Comparison of ENCODE assay signal across 18 cellular contexts in genomic region chr15:70851889-70852288, GRCh38. TPM values are rescaled to one million over a fixed set of nuclear protein-coding genes. Genes with fewer than 3 reads are reported as not detected.
DNase-seq lines count a peak whose midpoint lies in the region; ATAC-seq and TF ChIP-seq lines count a peak whose summit lies in the region.
"Had no signal": no experiment of that assay in that cellular context is flagged by ENCODE, and none has a peak within 500 bp of the region (broad histone marks: within the 10 kb centered on the region; RNA-seq: fewer than 3 reads in every experiment).

No MANE protein-coding gene starts in this region.

- H3K79me2 ChIP-seq in HCT116 (ENCODE audit: insufficient read depth, low read length): no peaks in the 10 kb centered on the region
- no peaks in the 10 kb centered on the region for H3K79me2 ChIP-seq in H9 (ENCODE audit: insufficient read depth, low read length)

- H2BK15ac ChIP-seq in H9 (ENCODE audit: low read depth, low read length): no peak overlapping the region

- no peak overlapping the region for H3K4ac ChIP-seq in H9 (ENCODE audit: low read depth, low read length)

- H3K9me3 ChIP-seq in HCT116 (ENCODE audit: control insufficient read depth in 1 of 2, insufficient read depth in 1 of 2, low read depth in 1 of 2, low read length in 2 of 2) (no peaks in the 10 kb centered on the region), ascending aorta (no peaks in the 10 kb centered on the region), stomach (no peaks in the 10 kb centered on the region), H9 (ENCODE audit: control insufficient read depth, low read depth, low read length) (no peaks in the 10 kb centered on the region)
- H3K9me3 ChIP-seq: testis had no signal

- peaks cover 13 to 16% of the 10 kb centered on the region in 2 experiments for H3K4me1 Mint-ChIP-seq in H9

- TF ChIP-seq EP300 in stomach (IDR thresholded peaks at IDR 0.05): no peak

- no peak overlapping the region for H4K8ac ChIP-seq in H9 (replicated peaks; ENCODE audit: insufficient read length, low read depth, low read length)

- H4K91ac ChIP-seq in H9 (ENCODE audit: insufficient read length, low read depth, low read length): no peak overlapping the region

- WGBS in stomach, 5 donors: 92 to 99% (median 95%) methylated on average over 6 of the region's 6 CpGs
- WGBS in H9 (ENCODE audit: extremely low coverage, insufficient read length, low lambda C conversion rate): no CpG with 5 or more reads among the region's 6 CpGs

- H3K36me3 ChIP-seq in HCT116 (ENCODE audit: control insufficient read depth in 1 of 2, insufficient read depth in 2 of 2, low read length in 2 of 2): 0 out of 4 replicates have a peak, but pooled peaks cover 0 to 2% of the 10 kb centered on the region in 2 experiments
- peaks cover 0 to 6% of the 10 kb centered on the region in 2 donors for H3K36me3 ChIP-seq in ascending aorta
- H3K36me3 ChIP-seq in stomach: peaks cover 0 to 10% (median 0%) of the 10 kb centered on the region in 4 donors

- H3K4me1 ChIP-seq in HCT116 (ENCODE audit: control insufficient read depth in 1 of 2, insufficient read depth in 2 of 2, low read length in 2 of 2) (peaks cover 4 to 22% of the 10 kb centered on the region in 2 experiments; a peak in 2 of 4 replicates), ascending aorta (peaks cover 0 to 23% of the 10 kb centered on the region in 2 donors), stomach (peaks cover 12 to 43% (median 33%) of the 10 kb centered on the region in 4 donors), H9 (ENCODE audit: insufficient read depth, low read length) (no peaks in the 10 kb centered on the region)

- no peak overlapping the region for H2BK5ac ChIP-seq in H9 (ENCODE audit: insufficient read length, low read length)

- CTCF ChIA-PET in HCT116 (lab: Charles Lee): interaction anchor here (1.4 to 2.1 kb wide), 2 partner anchors 27 to 40 kb away, joined by 4 to 5 read pairs; no protein-coding TSS in a partner anchor

- H3K23ac ChIP-seq in H9 (ENCODE audit: insufficient read length, low read depth, low read length): no peak overlapping the region

- no peak overlapping the region; a peak in 1 of 5 replicates for H3K4me3 Mint-ChIP-seq in H9
- H3K4me3 Mint-ChIP-seq: activated CD8-positive, alpha-beta memory T cell treated with anti-CD3 and anti-CD28 coated beads, Interleukin-2, amount 10 ng/mL, durations not matched to agents 7 days and 5 days; activated naive CD4-positive, alpha-beta T cell treated with anti-CD3 and anti-CD28 coated beads, Interleukin-2, amount 50 U/mL, for 24 hours had no signal

- no peak overlapping the region for H2AK5ac ChIP-seq in H9 (ENCODE audit: insufficient read length, low read length)

- peaks cover 12% of the 10 kb centered on the region for H3K23me2 ChIP-seq in H9 (ENCODE audit: insufficient read length, low read depth, low read length, poor library complexity, severe bottlenecking)

- TF ChIP-seq CTCF in HCT116 (IDR thresholded peaks at IDR 0.05 in 2 of 3, conservative IDR thresholded peaks at IDR 0.05 in 1 of 3; ENCODE audit: borderline replicate concordance in 1 of 3, insufficient read depth in 1 of 3, low read depth in 2 of 3, low read length in 2 of 3): no peak
- no peak for TF ChIP-seq CTCF in ascending aorta (IDR thresholded peaks at IDR 0.05)
- no peak for TF ChIP-seq CTCF in foreskin fibroblast (IDR thresholded peaks at IDR 0.05; ENCODE audit: low read depth, low read length)
- no peak for TF ChIP-seq CTCF in stomach (IDR thresholded peaks at IDR 0.05)
- TF ChIP-seq CTCF in H9 (conservative IDR thresholded peaks at IDR 0.05): no peak

- no peak overlapping the region for H2BK120ac ChIP-seq in H9 (ENCODE audit: low read depth, low read length, poor library complexity, severe bottlenecking)

- H3K56ac ChIP-seq in H9 (ENCODE audit: insufficient read length, low read depth, low read length): no peak overlapping the region

- TF ChIP-seq POLR2A in HCT116 (IDR thresholded peaks at IDR 0.05; ENCODE audit: borderline replicate concordance, extremely low read depth, insufficient read depth, insufficient read length) (no peak), stomach (IDR thresholded peaks at IDR 0.05) (no peak)

- H2BK12ac ChIP-seq in H9 (ENCODE audit: insufficient read length, low read depth, low read length): no peak overlapping the region

- peaks cover 11 to 14% (median 12%) of the 10 kb centered on the region in 3 experiments for H3K36me3 Mint-ChIP-seq in H9 (ENCODE audit: insufficient read depth in 1 of 3, low read depth in 3 of 3)
- H3K36me3 Mint-ChIP-seq: activated CD8-positive, alpha-beta memory T cell treated with anti-CD3 and anti-CD28 coated beads, Interleukin-2, amount 10 ng/mL, durations not matched to agents 7 days and 5 days; activated naive CD4-positive, alpha-beta T cell treated with anti-CD3 and anti-CD28 coated beads, Interleukin-2, amount 50 U/mL, for 24 hours had no signal

- no peak overlapping the region for H3K14ac ChIP-seq in H9 (ENCODE audit: insufficient read depth, low read length)

- POLR2A ChIA-PET in HCT116 (lab: Charles Lee): interaction anchor here (1.5 kb wide), 1 partner anchor 18 kb away, joined by 4 read pairs; no protein-coding TSS in a partner anchor

- no peak overlapping the region for H3T11ph ChIP-seq in H9 (ENCODE audit: low read length)

- peaks cover 0 to 2% of the 10 kb centered on the region in 2 experiments; a peak in 1 of 5 replicates for H3K9me3 Mint-ChIP-seq in H9
- H3K9me3 Mint-ChIP-seq: activated naive CD4-positive, alpha-beta T cell treated with anti-CD3 and anti-CD28 coated beads, Interleukin-2, amount 50 U/mL, for 24 hours had no signal

- H3K27ac Mint-ChIP-seq in H9: no peak overlapping the region
- H3K27ac Mint-ChIP-seq: activated CD8-positive, alpha-beta memory T cell treated with anti-CD3 and anti-CD28 coated beads, Interleukin-2, amount 10 ng/mL, durations not matched to agents 7 days and 5 days; activated naive CD4-positive, alpha-beta T cell treated with anti-CD3 and anti-CD28 coated beads, Interleukin-2, amount 50 U/mL, for 24 hours had no signal

- H3K79me1 ChIP-seq in H9 (ENCODE audit: insufficient read depth, low read depth, low read length, poor library complexity, severe bottlenecking): no peaks in the 10 kb centered on the region

- H3K4me3 ChIP-seq in HCT116 (replicated peaks in 1 of 2; ENCODE audit: low read depth in 1 of 2, low read length in 2 of 2) (no peak overlapping the region), ascending aorta (peak overlapping the region in 1 of 2 donors; percentile 79), foreskin fibroblast (ENCODE audit: low read depth in 1 of 2, low read length in 2 of 2) (peak overlapping the region; percentile 62 to 92), stomach (peak overlapping the region in 2 of 4 donors; percentile 72 to 75)
- H3K4me3 ChIP-seq: testis had no signal

- H3K27me3 ChIP-seq in HCT116 (ENCODE audit: insufficient read depth, low read length) (no peaks in the 10 kb centered on the region), ascending aorta (no peaks in the 10 kb centered on the region), stomach (peaks cover 0 to 21% (median 6%) of the 10 kb centered on the region in 3 donors), H9 (ENCODE audit: insufficient read depth, low read length) (no peaks in the 10 kb centered on the region)
- H3K27me3 ChIP-seq: testis had no signal

- H3K9ac ChIP-seq in HCT116 (ENCODE audit: low read length) (no peak overlapping the region), H9 (ENCODE audit: extremely low read depth, insufficient read length, low read length) (no peak overlapping the region)

- no TSS peak for BruUV-seq in HCT116 (replicated peaks; lab: Mats Ljungman, UMichigan)

- no peaks in the 10 kb centered on the region for H4K20me1 ChIP-seq in HCT116 (ENCODE audit: insufficient read depth)
- H4K20me1 ChIP-seq in H9 (ENCODE audit: control insufficient read depth, insufficient read depth, insufficient read length): no peaks in the 10 kb centered on the region

- RAD21 ChIA-PET in HCT116 (lab: Charles Lee; ENCODE audit: low non-redundant PET in 1 of 2, low total read pairs in 2 of 2, uncharacterized antibody in 2 of 2, unreplicated experiment in 2 of 2): no interaction called here

- H3K9me2 ChIP-seq in HCT116 (ENCODE audit: insufficient read depth): no peaks in the 10 kb centered on the region

- peaks cover 24% of the 10 kb centered on the region for H3K27me3 Mint-ChIP-seq in H9 (ENCODE audit: low read depth)

- intact Hi-C loops in HCT116 (cut with micrococcal nuclease): no loop called here
- intact Hi-C loops in ascending aorta (cut with DNase I): loop anchor here (10.0 kb wide), 1 partner anchor 1623 kb away; the partner anchor contains the start of gene ARIH1
- intact Hi-C loops in stomach (cut with DNase I; ENCODE audit: low total_unique reads): no loop called here

- H2AFZ ChIP-seq in HCT116 (ENCODE audit: low read depth, low read length, poor library complexity, severe bottlenecking) (no peak overlapping the region), H9 (ENCODE audit: low read length) (no peak overlapping the region)

- no peak overlapping the region for H4K5ac ChIP-seq in H9 (ENCODE audit: insufficient read length, low read depth, low read length)

- ATAC-seq in HCT116 (no peak), HG03175 (IDR thresholded peaks at IDR 0.05; ENCODE audit: unreplicated experiment) (no peak)
- ATAC-seq: activated CD8-positive, alpha-beta memory T cell treated with anti-CD3 and anti-CD28 coated beads, Interleukin-2, amount 10 ng/mL, durations not matched to agents 7 days and 5 days had no signal

- H3K4me2 ChIP-seq in HCT116 (ENCODE audit: low read length): peak overlapping the region; percentile 95; the same call in 1 of the 2 replicates
- no peak overlapping the region for H3K4me2 ChIP-seq in H9 (ENCODE audit: insufficient read depth, insufficient read length, low read length)

- no peak for TF ChIP-seq RAD21 in HCT116 (IDR thresholded peaks at IDR 0.05; ENCODE audit: low read depth)

- no peak for DNase-seq in HCT116 (ENCODE audit: low read depth, low spot score)
- DNase-seq in ascending aorta (ENCODE audit: low spot score in 2 of 2): peak in 1 of 2 donors; percentile 48
- no peak for DNase-seq in foreskin fibroblast
- DNase-seq in stomach: no peak
- no peak for DNase-seq in H9
- no peak for DNase-seq in SHP77 (lab: John Stamatoyannopoulos, UW)
- DNase-seq in NCI-H524 (lab: John Stamatoyannopoulos, UW): no peak
- DNase-seq: activated CD4-positive, CD25-positive, alpha-beta regulatory T cell; activated CD8-positive, alpha-beta memory T cell treated with anti-CD3 and anti-CD28 coated beads, Interleukin-2, amount 10 ng/mL, durations not matched to agents 7 days and 5 days; NCI-H1694; NCI-H510A treated with DMSO at 0.1 percent for 48 hours; occipital lobe; OCI-M1; T-helper 1 cell; testis had no signal

- no peak overlapping the region for H3K27ac ChIP-seq in HCT116 (ENCODE audit: low read depth, low read length)
- peak overlapping the region; percentile 93 to 98 for H3K27ac ChIP-seq in ascending aorta
- peak overlapping the region in 3 of 5 donors; percentile 90 to 94 (median 91) for H3K27ac ChIP-seq in stomach
- no peak overlapping the region for H3K27ac ChIP-seq in H9 (ENCODE audit: insufficient read length, low read depth, low read length)
- H3K27ac ChIP-seq: C4-2B had no signal

- H3K18ac ChIP-seq in H9 (ENCODE audit: insufficient read length, low read depth, low read length): no peak overlapping the region

- no peak overlapping the region for H2BK20ac ChIP-seq in H9 (ENCODE audit: low read depth, low read length, poor library complexity, severe bottlenecking)

RNA-seq across cellular contexts. Expression of gene LARP6, which starts 2.1 kb away (rescaled TPM):
- total RNA-seq in HCT116 (2021; ENCODE audit: unreplicated experiment) (35.9 TPM), ascending aorta (18.7 TPM), stomach (100 to 1,000 TPM in 1 of 5 donors, 10 to 100 TPM in 3, 1 to 10 TPM in 1; 9.8 to 127 (median 13.2) TPM), H9 (2021) (15.1 and 18.9 TPM in 2 replicates)
- polyA plus RNA-seq in HCT116 (2012): 55.1 and 58.8 TPM in 2 replicates
- 10 to 100 TPM; 12.7 to 34.6 (median 27.2) TPM for polyA plus RNA-seq in stomach
- total RNA-seq: activated CD8-positive, alpha-beta memory T cell treated with anti-CD3 and anti-CD28 coated beads, Interleukin-2, amount 10 ng/mL, durations not matched to agents 7 days and 5 days had no signal

RNA-seq across cellular contexts. Expression of gene THAP10, which starts 40.3 kb away (rescaled TPM):
- total RNA-seq in HCT116 (2021; ENCODE audit: unreplicated experiment) (2.8 TPM), ascending aorta (3.1 TPM), stomach (1 to 10 TPM in 3 of 5 donors, under 1 TPM in 1, not detected in 1; 0.72 to 4.5 (median 2.1) TPM), H9 (2021) (2.5 and 3.7 TPM in 2 replicates)
- 0.75 and 0.99 TPM in 2 replicates for polyA plus RNA-seq in HCT116 (2012)
- polyA plus RNA-seq in stomach: 1 to 10 TPM; 1.9 to 3.4 (median 2.5) TPM

RNA-seq across cellular contexts. Expression of gene LRRC49, which starts 40.7 kb away (rescaled TPM):
- 7.4 TPM for total RNA-seq in HCT116 (2021; ENCODE audit: unreplicated experiment)
- 1.3 and 3.1 TPM in 2 replicates for polyA plus RNA-seq in HCT116 (2012)
- 23.1 TPM for total RNA-seq in ascending aorta
- total RNA-seq in stomach: 10 to 100 TPM in 3 of 5 donors, 1 to 10 TPM in 1, under 1 TPM in 1; 0.87 to 63.8 (median 14.8) TPM
- 1 to 10 TPM; 4.0 to 8.6 (median 5.8) TPM for polyA plus RNA-seq in stomach
- 8.3 and 9.3 TPM in 2 replicates for total RNA-seq in H9 (2021)

Comparison
In these comparisons a context has a peak if more than half of its experiments do, and no peak if none do; other contexts are left out.
1. H3K27ac ChIP-seq: peak in ascending aorta (2 of 2) and stomach (3 of 5); none in HCT116 (single experiment) and H9 (single experiment).
2. H3K4me3 ChIP-seq: peak in foreskin fibroblast (2 of 2); none in HCT116 (0 of 2).